1 cellular context compared by ENCODE assay signal in the genomic region with DNA sequence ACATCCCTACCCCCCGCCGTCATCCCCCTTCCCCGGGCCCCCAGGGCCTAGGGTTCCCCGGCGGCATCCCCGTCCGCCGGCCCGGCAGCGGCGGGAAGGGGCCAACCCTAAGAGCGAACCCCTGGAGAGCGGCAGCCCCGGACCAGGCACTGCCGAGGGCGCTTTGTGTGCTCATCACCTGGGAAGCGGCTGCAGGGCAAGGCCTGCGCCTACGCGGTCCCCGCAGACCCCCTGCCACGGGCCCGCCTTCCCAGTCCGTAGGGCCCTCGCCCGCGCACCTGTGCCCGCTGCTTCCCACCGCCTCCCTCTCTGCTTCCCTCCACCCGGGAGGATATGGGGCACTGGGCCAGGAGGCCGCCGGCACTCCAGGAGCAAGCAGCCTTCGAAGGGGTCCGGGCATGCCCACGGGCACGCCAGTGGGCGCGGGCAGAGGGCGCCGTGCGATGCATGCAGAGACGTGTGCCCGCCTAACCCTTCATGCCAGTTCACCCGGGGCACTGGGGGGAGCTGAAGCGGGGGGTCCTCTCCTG.
TF ChIP-seq lines count a peak whose summit lies in the region.

No MANE protein-coding gene starts in this region.

TF ChIP-seq in endothelial cell of umbilical vein, 7 proteins besides CTCF, POLR2A, EP300 and RAD21:
- no peak for TF ChIP-seq FOS (IDR thresholded peaks at IDR 0.05; ENCODE audit: borderline replicate concordance, insufficient read depth, low read length)
- no peak for TF ChIP-seq EZH2 (IDR thresholded peaks at IDR 0.05; ENCODE audit: borderline replicate concordance, low read depth, low read length, severe bottlenecking)
- TF ChIP-seq MAX (IDR thresholded peaks at IDR 0.05; ENCODE audit: insufficient read depth, insufficient read length): no peak
- no peak for TF ChIP-seq JUN (IDR thresholded peaks at IDR 0.05; ENCODE audit: borderline replicate concordance, insufficient read depth, insufficient read length, low read depth)
- no peak for TF ChIP-seq MYC (IDR thresholded peaks at IDR 0.05; ENCODE audit: low read depth, low read length)
- TF ChIP-seq POLR2AphosphoS5 (IDR thresholded peaks at IDR 0.05; ENCODE audit: insufficient read depth, low read depth, low read length): no peak
- no peak for TF ChIP-seq GATA2 (IDR thresholded peaks at IDR 0.05; ENCODE audit: insufficient read depth, insufficient read length, low read depth, low read length)
